ENCODE assay signal across 34 cellular contexts in genomic region chr11:126765196-126765595, GRCh38.
"Had no signal": no experiment of that assay in that cellular context is flagged by ENCODE, and none has a peak within 500 bp of the region (broad histone marks: within the 10 kb centered on the region; RNA-seq: fewer than 3 reads in every experiment).

No MANE protein-coding gene starts in this region.

- H3K4me3 ChIP-seq: MG63 had no signal

- H3K27ac ChIP-seq: KMS-11 had no signal

- DNase-seq: Karpas-422, Kasumi-1, MG63, MM.1S, MV-4-11, NCI-H1048, NCI-H1092, NCI-H1092 treated with DMSO at 0.1 percent for 48 hours, NCI-H1105, NCI-H1105 treated with DMSO at 0.1 percent for 48 hours, NCI-H1417, NCI-H1417 treated with DMSO at 0.1 percent for 48 hours, NCI-H1436, NCI-H1436 treated with DMSO at 0.1 percent for 48 hours, NCI-H146, NCI-H1694, NCI-H1694 treated with DMSO at 0.1 percent for 48 hours, NCI-H187, NCI-H187 treated with DMSO at 0.1 percent for 48 hours, NCI-H1930, NCI-H2029, NCI-H2029 treated with DMSO at 0.1 percent for 48 hours, NCI-H2081, NCI-H2081 treated with DMSO at 0.1 percent for 48 hours, NCI-H2107, NCI-H2171, NCI-H2171 treated with DMSO at 0.1 percent for 48 hours, NCI-H2227 treated with DMSO at 0.1 percent for 48 hours, NCI-H226, NCI-H446, NCI-H446 treated with DMSO at 0.1 percent for 48 hours, NCI-H510A, NCI-H510A treated with DMSO at 0.1 percent for 48 hours had no signal

- H3K36me3 ChIP-seq: MG63 had no signal

- H3K27me3 ChIP-seq: MG63 had no signal

- H3K9me3 ChIP-seq: MG63 had no signal

- H3K9ac ChIP-seq: KMS-11 had no signal

- H3K4me2 ChIP-seq: KMS-11 had no signal
